Comparison of ENCODE assay signal across 1 cellular context in genomic region chr6:154247119-154247814, GRCh38.
TF ChIP-seq lines count a peak whose summit lies in the region.

No MANE protein-coding gene starts in this region.

TF ChIP-seq in GM12878, 131 proteins besides CTCF, POLR2A, EP300 and RAD21 (continued from another document):
- TF ChIP-seq PBX3 (IDR thresholded peaks at IDR 0.05; ENCODE audit: insufficient replicate concordance, low read depth, low read length) (no peak), POLR2AphosphoS2 (IDR thresholded peaks at IDR 0.05; ENCODE audit: low read depth, low read length) (no peak), MEF2A (IDR thresholded peaks at IDR 0.05; ENCODE audit: insufficient read depth, low read depth, low read length) (0 out of 2 replicates have a peak, but pooled peaks have one; percentile 18), RUNX3 (IDR thresholded peaks at IDR 0.05; ENCODE audit: low read length) (peak; percentile 27; the same call in 1 of the 2 replicates), BCL11A (IDR thresholded peaks at IDR 0.05; ENCODE audit: low read depth, low read length) (0 out of 2 replicates have a peak, but pooled peaks have one; percentile 45), POU2F2 (IDR thresholded peaks at IDR 0.05; ENCODE audit: borderline replicate concordance, low read depth, low read length) (peak; percentile 44; the same call in 2 of the 3 replicates), KLF5 (IDR thresholded peaks at IDR 0.05; ENCODE audit: partially characterized antibody) (no peak), STAT3 (IDR thresholded peaks at IDR 0.05; ENCODE audit: low read depth, low read length) (peak; percentile 55; the same call in 1 of the 2 replicates), MLLT1 (IDR thresholded peaks at IDR 0.05) (peak; percentile 79), PAX5 (IDR thresholded peaks at IDR 0.05; ENCODE audit: borderline replicate concordance, low read depth, low read length) (peak; percentile 22; the same call in 1 of the 2 replicates), ATF7 (IDR thresholded peaks at IDR 0.05; ENCODE audit: low read depth) (peak; percentile 63), SKIL (IDR thresholded peaks at IDR 0.05; ENCODE audit: low read depth, poor library complexity, severe bottlenecking) (peak; percentile 29), ZNF384 (IDR thresholded peaks at IDR 0.05; ENCODE audit: borderline replicate concordance, low read depth, low read length) (peak; percentile 98), ZBED1 (IDR thresholded peaks at IDR 0.05; ENCODE audit: borderline replicate concordance) (no peak), IKZF1 (conservative IDR thresholded peaks at IDR 0.05) (peak; percentile 53; the same call in 1 of the 2 replicates), CHD1 (IDR thresholded peaks at IDR 0.05; ENCODE audit: low read depth, low read length) (no peak; the same call in 1 of the 2 replicates), LARP7 (IDR thresholded peaks at IDR 0.05) (peak; percentile 44; the same call in 1 of the 2 replicates), ZNF274 (IDR thresholded peaks at IDR 0.05; ENCODE audit: insufficient read depth, insufficient read length) (no peak), BMI1 (IDR thresholded peaks at IDR 0.05; ENCODE audit: borderline replicate concordance) (no peak; the same call in 1 of the 2 replicates), CHD2 (IDR thresholded peaks at IDR 0.05; ENCODE audit: borderline replicate concordance, low read depth, low read length) (no peak; the same call in 1 of the 2 replicates), IKZF2 (IDR thresholded peaks at IDR 0.05) (peak; percentile 55 to 65; a peak in 3 of 4 replicates), SP1 (IDR thresholded peaks at IDR 0.05; ENCODE audit: low read depth, low read length) (no peak), HDAC6 (IDR thresholded peaks at IDR 0.05; ENCODE audit: unreplicated experiment) (no peak), RBBP5 (conservative IDR thresholded peaks at IDR 0.05) (no peak), TCF12 (IDR thresholded peaks at IDR 0.05; ENCODE audit: low read depth, low read length) (no peak), POLR2AphosphoS5 (IDR thresholded peaks at IDR 0.05; ENCODE audit: low read length) (peak; percentile 60; the same call in 1 of the 2 replicates), TARDBP (IDR thresholded peaks at IDR 0.05; ENCODE audit: borderline replicate concordance) (no peak), ATF2 (IDR thresholded peaks at IDR 0.05; ENCODE audit: low read length) (peak; percentile 59), CUX1 (IDR thresholded peaks at IDR 0.05; ENCODE audit: insufficient replicate concordance, low read depth, low read length) (peak; percentile 21), ZSCAN29 (IDR thresholded peaks at IDR 0.05) (no peak), MTA2 (IDR thresholded peaks at IDR 0.05; ENCODE audit: low read depth) (peak; percentile 81), PKNOX1 (IDR thresholded peaks at IDR 0.05) (0 out of 2 replicates have a peak, but pooled peaks have one; percentile 22), NKRF (conservative IDR thresholded peaks at IDR 0.05) (peak; percentile 46; the same call in 1 of the 2 replicates), MXI1 (IDR thresholded peaks at IDR 0.05; ENCODE audit: low read depth, low read length) (peak; percentile 1; the same call in 1 of the 2 replicates), E2F4 (IDR thresholded peaks at IDR 0.05; ENCODE audit: low read depth, low read length) (no peak), EGR1 (IDR thresholded peaks at IDR 0.05; ENCODE audit: borderline replicate concordance in 1 of 2, low read depth in 2 of 2, low read length in 2 of 2) (no peak), NR2C1 (IDR thresholded peaks at IDR 0.05) (no peak)
